14 cellular contexts compared by ENCODE assay signal in the genomic region with DNA sequence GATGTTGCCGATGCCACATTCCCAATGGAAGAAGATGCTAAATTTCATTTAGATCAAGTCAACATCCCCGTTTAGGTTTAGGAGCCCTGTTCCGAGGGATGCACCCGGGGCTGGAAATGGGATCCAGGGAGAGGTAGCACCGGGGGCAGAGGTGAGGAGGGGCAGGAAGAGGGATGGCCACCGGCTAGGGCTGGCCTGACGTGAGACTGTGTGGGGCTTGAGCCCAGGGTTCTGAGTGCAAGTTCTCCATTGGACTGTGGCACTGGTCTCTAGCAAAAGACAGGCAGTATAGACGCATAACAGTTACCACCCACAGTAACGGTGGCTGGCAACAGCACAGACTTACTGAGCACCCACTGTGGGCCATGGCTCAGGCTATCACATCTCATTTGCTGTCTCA.
"Had no signal": no experiment of that assay in that cellular context is flagged by ENCODE, and none has a peak within 500 bp of the region (broad histone marks: within the 10 kb centered on the region; RNA-seq: fewer than 3 reads in every experiment).

No MANE protein-coding gene starts in this region.

- H3K4me1 Mint-ChIP-seq: memory B cell; naive thymus-derived CD8-positive, alpha-beta T cell had no signal

- DNase-seq: activated CD4-positive, alpha-beta T cell treated with anti-CD3 and anti-CD28 coated beads, Interleukin-2, amount 50 U/mL, for 4 hours; activated effector memory CD4-positive, alpha-beta T cell treated with anti-CD3 and anti-CD28 coated beads, Interleukin-2, amount 50 U/mL, for 16 hours; activated T-cell treated with anti-CD3 and anti-CD28 coated beads, Interleukin-2, amount 50 U/mL, for 48 hours; dermis blood vessel endothelial cell; foreskin keratinocyte; left ventricle myocardium superior; naive thymus-derived CD8-positive, alpha-beta T cell; pancreas; stimulated activated naive B cell treated with anti-CD40 and anti-IgM and Interleukin-4, amounts not matched to agents 10 μg/mL and 1 μg/mL and 100 μg/mL, for 72 hours had no signal

- H3K36me3 ChIP-seq: adrenal gland, pancreas had no signal

- H3K9me3 Mint-ChIP-seq: activated naive CD4-positive, alpha-beta T cell treated with anti-CD3 and anti-CD28 coated beads, Interleukin-2, amount 50 U/mL, for 72 hours; memory B cell; naive thymus-derived CD8-positive, alpha-beta T cell had no signal

- H3K4me3 Mint-ChIP-seq: memory B cell; naive thymus-derived CD8-positive, alpha-beta T cell; stimulated activated naive B cell treated with anti-CD40 and anti-IgM and Interleukin-4, amounts not matched to agents 10 μg/mL and 1 μg/mL and 100 μg/mL, for 72 hours had no signal

- H3K9me3 ChIP-seq: adrenal gland, pancreas had no signal

- H3K36me3 Mint-ChIP-seq: activated naive CD4-positive, alpha-beta T cell treated with anti-CD3 and anti-CD28 coated beads, Interleukin-2, amount 50 U/mL, for 72 hours; memory B cell; naive thymus-derived CD8-positive, alpha-beta T cell; stimulated activated naive B cell treated with anti-CD40 and anti-IgM and Interleukin-4, amounts not matched to agents 10 μg/mL and 1 μg/mL and 100 μg/mL, for 72 hours had no signal

- ATAC-seq: activated naive CD4-positive, alpha-beta T cell treated with anti-CD3 and anti-CD28 coated beads, Interleukin-2, amount 50 U/mL, for 72 hours; foreskin keratinocyte; left ventricle myocardium superior; naive thymus-derived CD8-positive, alpha-beta T cell; pancreas; stimulated activated naive B cell treated with anti-CD40 and anti-IgM and Interleukin-4, amounts not matched to agents 10 μg/mL and 1 μg/mL and 100 μg/mL, for 72 hours had no signal

- H3K4me1 ChIP-seq: adrenal gland, foreskin keratinocyte, pancreas had no signal

- H3K27ac ChIP-seq: adrenal gland, epithelial cell of prostate, foreskin keratinocyte, pancreas, SK-N-MC had no signal

- H3K27ac Mint-ChIP-seq: activated naive CD4-positive, alpha-beta T cell treated with anti-CD3 and anti-CD28 coated beads, Interleukin-2, amount 50 U/mL, for 72 hours; memory B cell; stimulated activated naive B cell treated with anti-CD40 and anti-IgM and Interleukin-4, amounts not matched to agents 10 μg/mL and 1 μg/mL and 100 μg/mL, for 72 hours had no signal

- H3K27me3 ChIP-seq: adrenal gland, pancreas had no signal

- H3K4me3 ChIP-seq: adrenal gland, pancreas, SK-N-MC had no signal
